In the genomic region with DNA sequence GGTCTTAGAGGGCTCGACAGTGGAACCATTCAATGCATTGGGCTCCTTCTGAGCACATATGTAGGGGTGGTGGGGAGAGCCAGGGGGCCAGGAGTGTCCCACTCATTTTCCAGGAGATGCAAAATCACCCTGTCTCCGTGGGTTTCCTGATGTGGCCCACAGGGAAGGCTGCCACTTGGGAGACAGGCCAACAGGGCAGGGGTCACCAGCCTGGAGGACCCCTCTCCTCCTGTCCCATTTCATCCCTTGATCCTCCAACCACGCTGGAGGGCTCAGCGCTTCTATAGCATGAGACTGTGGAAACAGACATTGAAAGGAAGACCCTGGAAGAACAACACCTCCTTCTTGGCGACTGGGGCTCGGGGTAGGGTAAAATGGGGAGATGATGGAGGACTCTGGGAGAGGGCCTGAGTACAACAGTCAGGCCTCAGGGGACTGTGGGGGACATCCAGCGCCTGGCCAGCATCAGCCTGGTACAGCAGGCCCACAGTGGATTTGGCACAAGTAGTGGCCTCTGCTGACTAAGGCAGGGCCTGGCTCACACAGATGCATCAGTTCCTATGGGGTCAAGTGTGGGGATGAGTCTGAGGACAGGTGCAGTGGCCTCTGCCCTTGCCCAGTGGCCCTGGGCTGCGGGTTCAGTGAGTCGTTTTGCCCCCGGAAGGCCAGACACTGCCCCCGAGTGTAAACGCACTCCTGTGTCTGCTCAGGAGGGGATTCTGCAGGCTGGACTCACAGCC, we compare ENCODE assay signal across 28 cellular contexts.
A peak's percentile ranks its signal among the peaks of the same experiment; 100 is the strongest.
DNase-seq lines count a peak whose midpoint lies in the region; ATAC-seq and TF ChIP-seq lines count a peak whose summit lies in the region.
"Had no signal": no experiment of that assay in that cellular context is flagged by ENCODE, and none has a peak within 500 bp of the region (broad histone marks: within the 10 kb centered on the region; RNA-seq: fewer than 3 reads in every experiment).

No MANE protein-coding gene starts in this region.

- no peaks in the 10 kb centered on the region for H3K4me1 Mint-ChIP-seq in activated CD8-positive, alpha-beta memory T cell treated with anti-CD3 and anti-CD28 coated beads, Interleukin-2, amount 10 ng/mL, durations not matched to agents 7 days and 5 days
- H3K4me1 Mint-ChIP-seq in endodermal cell (peaks cover 4% of the 10 kb centered on the region), neural progenitor cell (no peaks in the 10 kb centered on the region), MCF 10A (ENCODE audit: insufficient read depth, unreplicated experiment) (no peaks in the 10 kb centered on the region)
- H3K4me1 Mint-ChIP-seq: B cell had no signal

- no peak for ATAC-seq in activated CD8-positive, alpha-beta memory T cell treated with anti-CD3 and anti-CD28 coated beads, Interleukin-2, amount 10 ng/mL, durations not matched to agents 7 days and 5 days
- ATAC-seq in GM18907 (IDR thresholded peaks at IDR 0.05; ENCODE audit: unreplicated experiment) (no peak), HG02571 (IDR thresholded peaks at IDR 0.05; ENCODE audit: unreplicated experiment) (no peak)
- ATAC-seq: CD8-positive, alpha-beta T cell; GM12878; K562; PC-3; Right ventricle myocardium inferior; SK-N-SH treated with all-trans-retinoic acid at 6 μM for 48 hours had no signal

- TF ChIP-seq CTCF in endodermal cell (conservative IDR thresholded peaks at IDR 0.05) (no peak), neural progenitor cell (IDR thresholded peaks at IDR 0.05) (no peak), MCF 10A (IDR thresholded peaks at IDR 0.05; ENCODE audit: unreplicated experiment) (no peak)

- H3K9me3 Mint-ChIP-seq in activated CD8-positive, alpha-beta memory T cell treated with anti-CD3 and anti-CD28 coated beads, Interleukin-2, amount 10 ng/mL, durations not matched to agents 7 days and 5 days (ENCODE audit: low read depth), result no peaks in the 10 kb centered on the region
- H3K9me3 Mint-ChIP-seq in endodermal cell (no peaks in the 10 kb centered on the region), neural progenitor cell (no peaks in the 10 kb centered on the region), MCF 10A (ENCODE audit: unreplicated experiment) (peaks cover 15% of the 10 kb centered on the region)
- H3K9me3 Mint-ChIP-seq: CD8-positive, alpha-beta T cell had no signal

- H3K36me3 Mint-ChIP-seq in activated CD8-positive, alpha-beta memory T cell treated with anti-CD3 and anti-CD28 coated beads, Interleukin-2, amount 10 ng/mL, durations not matched to agents 7 days and 5 days, result no peaks in the 10 kb centered on the region
- H3K36me3 Mint-ChIP-seq in endodermal cell (ENCODE audit: low read depth) (peaks cover 26% of the 10 kb centered on the region), neural progenitor cell (peaks cover 4% of the 10 kb centered on the region), MCF 10A (ENCODE audit: insufficient read depth, unreplicated experiment) (no peaks in the 10 kb centered on the region)
- H3K36me3 Mint-ChIP-seq: CD8-positive, alpha-beta T cell had no signal

- no TSS peak for BruUV-seq in MCF 10A (replicated peaks; lab: Mats Ljungman, UMichigan)

- no peak overlapping the region for H3K27ac ChIP-seq in endodermal cell (ENCODE audit: low read depth, low read length)
- H3K27ac ChIP-seq in neural progenitor cell, result no peak overlapping the region
- H3K27ac ChIP-seq: C4-2B, SJCRH30 had no signal

- no peaks in the 10 kb centered on the region for H3F3A ChIP-seq in neural progenitor cell (ENCODE audit: low read depth)

- no peaks in the 10 kb centered on the region for H3K27me3 Mint-ChIP-seq in activated CD8-positive, alpha-beta memory T cell treated with anti-CD3 and anti-CD28 coated beads, Interleukin-2, amount 10 ng/mL, durations not matched to agents 7 days and 5 days
- H3K27me3 Mint-ChIP-seq in endodermal cell (ENCODE audit: insufficient read depth) (no peaks in the 10 kb centered on the region), neural progenitor cell (ENCODE audit: insufficient read depth, low read depth) (peaks cover 9% of the 10 kb centered on the region), MCF 10A (ENCODE audit: insufficient read depth, unreplicated experiment) (no peaks in the 10 kb centered on the region)

- H3K9me3 ChIP-seq in endodermal cell (ENCODE audit: control insufficient read depth, low read length) (no peaks in the 10 kb centered on the region), neural progenitor cell (ENCODE audit: low read depth) (no peaks in the 10 kb centered on the region)
- H3K9me3 ChIP-seq: SJCRH30 had no signal

- H3K9ac ChIP-seq in endodermal cell (ENCODE audit: extremely low read depth, low read length, poor library complexity, severe bottlenecking) (no peak overlapping the region), neural progenitor cell (no peak overlapping the region)

- H3K4me3 ChIP-seq in endodermal cell (ENCODE audit: low read length) (no peak overlapping the region), neural progenitor cell (no peak overlapping the region)
- H3K4me3 ChIP-seq: GM12878, K562, SJCRH30 had no signal

- no peak overlapping the region for H2AFZ ChIP-seq in neural progenitor cell (replicated peaks)

- no peak overlapping the region for H3K4me2 ChIP-seq in neural progenitor cell

- CTCF ChIA-PET in activated CD8-positive, alpha-beta memory T cell treated with anti-CD3 and anti-CD28 coated beads, Interleukin-2, amount 10 ng/mL, durations not matched to agents 7 days and 5 days (lab: Charles Lee), result no interaction called here
- CTCF ChIA-PET in MCF 10A (lab: Yijun Ruan, JAX), result no interaction called here

- H3K79me2 ChIP-seq in neural progenitor cell (ENCODE audit: low read depth), result no peaks in the 10 kb centered on the region

- no peak overlapping the region for H3K4me3 Mint-ChIP-seq in activated CD8-positive, alpha-beta memory T cell treated with anti-CD3 and anti-CD28 coated beads, Interleukin-2, amount 10 ng/mL, durations not matched to agents 7 days and 5 days
- H3K4me3 Mint-ChIP-seq in endodermal cell, result no peak overlapping the region
- no peak overlapping the region for H3K4me3 Mint-ChIP-seq in neural progenitor cell
- H3K4me3 Mint-ChIP-seq in MCF 10A (ENCODE audit: unreplicated experiment), result no peak overlapping the region
- H3K4me3 Mint-ChIP-seq: B cell; CD8-positive, alpha-beta T cell had no signal

- H3K4me1 ChIP-seq in endodermal cell (ENCODE audit: control insufficient read depth, insufficient read depth, low read length) (peaks cover 4% of the 10 kb centered on the region), neural progenitor cell (no peaks in the 10 kb centered on the region)
- H3K4me1 ChIP-seq: SJCRH30 had no signal

- no peak overlapping the region for H3K27ac Mint-ChIP-seq in activated CD8-positive, alpha-beta memory T cell treated with anti-CD3 and anti-CD28 coated beads, Interleukin-2, amount 10 ng/mL, durations not matched to agents 7 days and 5 days
- no peak overlapping the region for H3K27ac Mint-ChIP-seq in endodermal cell
- peak overlapping the region; percentile 83 for H3K27ac Mint-ChIP-seq in neural progenitor cell
- H3K27ac Mint-ChIP-seq in MCF 10A (ENCODE audit: low read depth, unreplicated experiment), result no peak overlapping the region
- H3K27ac Mint-ChIP-seq: B cell; CD8-positive, alpha-beta T cell had no signal

- intact Hi-C loops in MCF 10A (cut with micrococcal nuclease), result no loop called here

- H3K36me3 ChIP-seq in endodermal cell (ENCODE audit: control insufficient read depth, insufficient read depth, low read length), result no peaks in the 10 kb centered on the region
- no peaks in the 10 kb centered on the region for H3K36me3 ChIP-seq in neural progenitor cell
- H3K36me3 ChIP-seq: SJCRH30 had no signal

- H3K27me3 ChIP-seq in endodermal cell (ENCODE audit: control insufficient read depth, insufficient read depth, low read length, poor library complexity, severe bottlenecking) (no peaks in the 10 kb centered on the region), neural progenitor cell (no peaks in the 10 kb centered on the region)
- H3K27me3 ChIP-seq: SJCRH30 had no signal

- POLR2A ChIA-PET in MCF 10A (lab: Yijun Ruan, JAX), result no interaction called here

- no peaks in the 10 kb centered on the region for H4K20me1 ChIP-seq in neural progenitor cell (ENCODE audit: low read depth)

- peak; percentile 28 for DNase-seq in activated CD8-positive, alpha-beta memory T cell treated with anti-CD3 and anti-CD28 coated beads, Interleukin-2, amount 10 ng/mL, durations not matched to agents 7 days and 5 days
- DNase-seq in endodermal cell, result peak; percentile 40
- DNase-seq in neural progenitor cell (ENCODE audit: low spot score), result no peak
- peak; percentile 11 for DNase-seq in stimulated activated CD8-positive, alpha-beta memory T cell treated with anti-CD3 and anti-CD28 coated beads, Interleukin-4, amount 100 ng/mL, for 48 hours
- DNase-seq in MCF 10A (ENCODE audit: unreplicated experiment), result no peak
- no peak for DNase-seq in NCI-H1694 (lab: John Stamatoyannopoulos, UW)
- DNase-seq: DMS 273 treated with DMSO at 0.1 percent for 48 hours, DMS79, EL, GDM1, Kasumi-1, MV-4-11, NCI-H1105, NCI-H1436 treated with DMSO at 0.1 percent for 48 hours, NCI-H1930, NCI-H446, NCI-H774, PC-3, SJCRH30 had no signal

- WGBS in endodermal cell (ENCODE audit: insufficient coverage in 1 of 2, insufficient read length in 1 of 2), 2 experiments, result 88 to 94% methylated on average over 5 to 12 of the region's 12 CpGs

Comparison
In these comparisons a context has a peak if more than half of its experiments do, and no peak if none do; other contexts are left out.
1. DNase-seq: peak in activated CD8-positive, alpha-beta memory T cell treated with anti-CD3 and anti-CD28 coated beads, Interleukin-2, amount 10 ng/mL, durations not matched to agents 7 days and 5 days (single experiment), endodermal cell (single experiment) and stimulated activated CD8-positive, alpha-beta memory T cell treated with anti-CD3 and anti-CD28 coated beads, Interleukin-4, amount 100 ng/mL, for 48 hours (single experiment); none in neural progenitor cell (single experiment), MCF 10A (single experiment) and NCI-H1694 (single experiment).